Comparison of ENCODE assay signal across 35 cellular contexts in genomic region chr5:160620401-160620800, GRCh38.
"Had no signal": no experiment of that assay in that cellular context is flagged by ENCODE, and none has a peak within 500 bp of the region (broad histone marks: within the 10 kb centered on the region; RNA-seq: fewer than 3 reads in every experiment).

No MANE protein-coding gene starts in this region.

- DNase-seq: activated B cell treated with CpG ODN at 0.5 μM for 24 hours; activated CD4-positive, alpha-beta memory T cell treated with anti-CD3 and anti-CD28 coated beads, Interleukin-2, amount 10 ng/mL, durations not matched to agents 7 days and 5 days; activated CD4-positive, alpha-beta T cell treated with anti-CD3 and anti-CD28 coated beads for 4 hours; activated CD4-positive, alpha-beta T cell treated with anti-CD3 and anti-CD28 coated beads, Interleukin-2, amount 10 ng/mL, durations not matched to agents 7 days and 5 days; activated CD4-positive, alpha-beta T cell treated with anti-CD3 and anti-CD28 coated beads, Interleukin-2, amount 50 U/mL, for 48 hours; activated CD4-positive, CD25-positive, alpha-beta regulatory T cell treated with anti-CD3 and anti-CD28 coated beads, Interleukin-2, amount 50 U/mL, for 72 hours; activated CD8-positive, alpha-beta memory T cell treated with anti-CD3 and anti-CD28 coated beads for 24 hours; activated CD8-positive, alpha-beta memory T cell treated with anti-CD3 and anti-CD28 coated beads, Interleukin-2, amount 10 ng/mL, durations not matched to agents 7 days and 5 days; activated CD8-positive, alpha-beta memory T cell treated with anti-CD3 and anti-CD28 coated beads, Interleukin-2, amount 50 U/mL, for 48 hours; activated CD8-positive, alpha-beta T cell treated with anti-CD3 and anti-CD28 coated beads, Interleukin-2, amount 10 ng/mL, durations not matched to agents 7 days and 5 days; activated effector memory CD4-positive, alpha-beta T cell treated with Interleukin-2 at 50 U/mL for 16 hours; activated gamma-delta T cell; activated naive CD4-positive, alpha-beta T cell treated with anti-CD3 and anti-CD28 coated beads, Interleukin-2, amount 10 ng/mL, durations not matched to agents 7 days and 5 days; activated naive CD4-positive, alpha-beta T cell treated with Interleukin-2 at 50 U/mL for 16 hours; activated naive CD8-positive, alpha-beta T cell treated with anti-CD3 and anti-CD28 coated beads, Interleukin-2, amount 10 ng/mL, durations not matched to agents 7 days and 5 days; activated naive CD8-positive, alpha-beta T cell treated with anti-CD3 and anti-CD28 coated beads, Interleukin-2, amount 50 U/mL, for 24 hours; activated T-cell treated with anti-CD3 and anti-CD28 coated beads, Interleukin-2, amount 50 U/mL, for 24 hours; activated T-cell treated with anti-CD3 and anti-CD28 coated beads, Interleukin-2, amount 50 U/mL, for 48 hours; amygdala; caudate nucleus; cerebellar nuclear complex; SW 1271; T-helper 1 cell; T-helper 2 cell; T-helper 9 cell; WERI-Rb-1 had no signal

- H3K27ac ChIP-seq: ascending aorta, cardiac muscle cell, WERI-Rb-1 had no signal

- H3K4me1 ChIP-seq: ascending aorta had no signal

- H3K36me3 Mint-ChIP-seq: activated CD8-positive, alpha-beta memory T cell treated with anti-CD3 and anti-CD28 coated beads, Interleukin-2, amount 10 ng/mL, durations not matched to agents 7 days and 5 days; activated naive CD4-positive, alpha-beta T cell treated with anti-CD3 and anti-CD28 coated beads, Interleukin-2, amount 10 ng/mL, durations not matched to agents 7 days and 5 days; activated naive CD4-positive, alpha-beta T cell treated with anti-CD3 and anti-CD28 coated beads, Interleukin-2, amount 50 U/mL, for 24 hours; activated naive CD8-positive, alpha-beta T cell; activated naive CD8-positive, alpha-beta T cell treated with anti-CD3 and anti-CD28 coated beads, Interleukin-2, amount 10 ng/mL, durations not matched to agents 7 days and 5 days; brain had no signal

- H3K27me3 Mint-ChIP-seq: activated naive CD8-positive, alpha-beta T cell had no signal

- ATAC-seq: activated CD8-positive, alpha-beta memory T cell treated with anti-CD3 and anti-CD28 coated beads, Interleukin-2, amount 10 ng/mL, durations not matched to agents 7 days and 5 days; activated CD8-positive, alpha-beta T cell treated with anti-CD3 and anti-CD28 coated beads, Interleukin-2, amount 10 ng/mL, durations not matched to agents 7 days and 5 days; activated naive CD8-positive, alpha-beta T cell treated with anti-CD3 and anti-CD28 coated beads, Interleukin-2, amount 50 U/mL, for 24 hours had no signal

- H3K27ac Mint-ChIP-seq: activated B cell treated with CpG ODN at 0.5 μM for 24 hours; activated CD4-positive, alpha-beta memory T cell treated with anti-CD3 and anti-CD28 coated beads, Interleukin-2, amount 10 ng/mL, durations not matched to agents 7 days and 5 days; activated CD4-positive, alpha-beta T cell treated with anti-CD3 and anti-CD28 coated beads, Interleukin-2, amount 10 ng/mL, durations not matched to agents 7 days and 5 days; activated CD8-positive, alpha-beta memory T cell treated with anti-CD3 and anti-CD28 coated beads, Interleukin-2, amount 10 ng/mL, durations not matched to agents 7 days and 5 days; activated CD8-positive, alpha-beta T cell treated with anti-CD3 and anti-CD28 coated beads, Interleukin-2, amount 10 ng/mL, durations not matched to agents 7 days and 5 days; activated naive CD4-positive, alpha-beta T cell treated with anti-CD3 and anti-CD28 coated beads, Interleukin-2, amount 10 ng/mL, durations not matched to agents 7 days and 5 days; activated naive CD4-positive, alpha-beta T cell treated with anti-CD3 and anti-CD28 coated beads, Interleukin-2, amount 50 U/mL, for 24 hours; activated naive CD8-positive, alpha-beta T cell; activated naive CD8-positive, alpha-beta T cell treated with anti-CD3 and anti-CD28 coated beads, Interleukin-2, amount 10 ng/mL, durations not matched to agents 7 days and 5 days; activated naive CD8-positive, alpha-beta T cell treated with anti-CD3 and anti-CD28 coated beads, Interleukin-2, amount 50 U/mL, for 24 hours; activated T-cell treated with anti-CD3 and anti-CD28 coated beads, Interleukin-2, amount 50 U/mL, for 24 hours; activated T-helper 2 cell treated with anti-CD3 and anti-CD28 coated beads, Interferon-gamma antibody, Interleukin-2, Interleukin-4, amounts not matched to agents 10 μg/mL and 5 μg/mL and 100 μg/mL, durations not matched to agents 14 hours and 24 hours and 36 hours; T-helper 1 cell treated with Interleukin-12 subunit alpha and Interleukin-12 subunit beta and Interleukin-4 antibody, amounts not matched to agents 30 μg/mL and 1 μg/mL, for 36 hours; T-helper 2 cell treated with Interferon-gamma antibody and Interleukin-4, amounts not matched to agents 5 μg/mL and 100 μg/mL, for 36 hours had no signal

- H3K4me1 Mint-ChIP-seq: activated B cell treated with CpG ODN at 0.5 μM for 24 hours; activated CD4-positive, alpha-beta memory T cell treated with anti-CD3 and anti-CD28 coated beads, Interleukin-2, amount 10 ng/mL, durations not matched to agents 7 days and 5 days; activated CD4-positive, alpha-beta T cell treated with anti-CD3 and anti-CD28 coated beads, Interleukin-2, amount 10 ng/mL, durations not matched to agents 7 days and 5 days; activated CD8-positive, alpha-beta memory T cell treated with anti-CD3 and anti-CD28 coated beads, Interleukin-2, amount 10 ng/mL, durations not matched to agents 7 days and 5 days; activated naive CD4-positive, alpha-beta T cell treated with anti-CD3 and anti-CD28 coated beads, Interleukin-2, amount 10 ng/mL, durations not matched to agents 7 days and 5 days; activated naive CD4-positive, alpha-beta T cell treated with anti-CD3 and anti-CD28 coated beads, Interleukin-2, amount 50 U/mL, for 24 hours; activated naive CD8-positive, alpha-beta T cell treated with anti-CD3 and anti-CD28 coated beads, Interleukin-2, amount 10 ng/mL, durations not matched to agents 7 days and 5 days; brain; central memory CD8-positive, alpha-beta T cell had no signal

- H3K9me3 Mint-ChIP-seq: activated B cell treated with CpG ODN at 0.5 μM for 24 hours; activated CD4-positive, alpha-beta memory T cell treated with anti-CD3 and anti-CD28 coated beads, Interleukin-2, amount 10 ng/mL, durations not matched to agents 7 days and 5 days; activated CD4-positive, alpha-beta T cell treated with anti-CD3 and anti-CD28 coated beads, Interleukin-2, amount 10 ng/mL, durations not matched to agents 7 days and 5 days; activated naive CD4-positive, alpha-beta T cell treated with anti-CD3 and anti-CD28 coated beads, Interleukin-2, amount 10 ng/mL, durations not matched to agents 7 days and 5 days; activated naive CD4-positive, alpha-beta T cell treated with anti-CD3 and anti-CD28 coated beads, Interleukin-2, amount 50 U/mL, for 24 hours; activated naive CD8-positive, alpha-beta T cell treated with anti-CD3 and anti-CD28 coated beads, Interleukin-2, amount 10 ng/mL, durations not matched to agents 7 days and 5 days; activated naive CD8-positive, alpha-beta T cell treated with anti-CD3 and anti-CD28 coated beads, Interleukin-2, amount 50 U/mL, for 24 hours; activated T-cell treated with anti-CD3 and anti-CD28 coated beads, Interleukin-2, amount 50 U/mL, for 24 hours; activated T-helper 2 cell treated with anti-CD3 and anti-CD28 coated beads, Interferon-gamma antibody, Interleukin-2, Interleukin-4, amounts not matched to agents 10 μg/mL and 5 μg/mL and 100 μg/mL, durations not matched to agents 14 hours and 24 hours and 36 hours; brain; central memory CD8-positive, alpha-beta T cell; T-helper 1 cell treated with Interleukin-12 subunit alpha and Interleukin-12 subunit beta and Interleukin-4 antibody, amounts not matched to agents 30 μg/mL and 1 μg/mL, for 36 hours; T-helper 2 cell treated with Interferon-gamma antibody and Interleukin-4, amounts not matched to agents 5 μg/mL and 100 μg/mL, for 36 hours had no signal

- H3K4me3 ChIP-seq: ascending aorta, cardiac muscle cell had no signal

- H3K36me3 ChIP-seq: ascending aorta, cardiac muscle cell, WERI-Rb-1 had no signal

- H3K4me3 Mint-ChIP-seq: activated B cell treated with CpG ODN at 0.5 μM for 24 hours; activated CD4-positive, alpha-beta memory T cell treated with anti-CD3 and anti-CD28 coated beads, Interleukin-2, amount 10 ng/mL, durations not matched to agents 7 days and 5 days; activated CD4-positive, alpha-beta T cell treated with anti-CD3 and anti-CD28 coated beads, Interleukin-2, amount 10 ng/mL, durations not matched to agents 7 days and 5 days; activated CD8-positive, alpha-beta memory T cell treated with anti-CD3 and anti-CD28 coated beads, Interleukin-2, amount 10 ng/mL, durations not matched to agents 7 days and 5 days; activated CD8-positive, alpha-beta T cell treated with anti-CD3 and anti-CD28 coated beads, Interleukin-2, amount 10 ng/mL, durations not matched to agents 7 days and 5 days; activated naive CD4-positive, alpha-beta T cell treated with anti-CD3 and anti-CD28 coated beads, Interleukin-2, amount 10 ng/mL, durations not matched to agents 7 days and 5 days; activated naive CD4-positive, alpha-beta T cell treated with anti-CD3 and anti-CD28 coated beads, Interleukin-2, amount 50 U/mL, for 24 hours; activated naive CD8-positive, alpha-beta T cell; activated naive CD8-positive, alpha-beta T cell treated with anti-CD3 and anti-CD28 coated beads, Interleukin-2, amount 10 ng/mL, durations not matched to agents 7 days and 5 days; activated naive CD8-positive, alpha-beta T cell treated with anti-CD3 and anti-CD28 coated beads, Interleukin-2, amount 50 U/mL, for 24 hours; activated T-cell treated with anti-CD3 and anti-CD28 coated beads, Interleukin-2, amount 50 U/mL, for 24 hours; brain; central memory CD8-positive, alpha-beta T cell; T-helper 1 cell treated with Interleukin-12 subunit alpha and Interleukin-12 subunit beta and Interleukin-4 antibody, amounts not matched to agents 30 μg/mL and 1 μg/mL, for 36 hours; T-helper 2 cell treated with Interferon-gamma antibody and Interleukin-4, amounts not matched to agents 5 μg/mL and 100 μg/mL, for 36 hours had no signal

- H3K9me3 ChIP-seq: ascending aorta had no signal

- H3K27me3 ChIP-seq: ascending aorta had no signal
